ENCODE assay signal across 16 cellular contexts in genomic region chr5:124697482-124697881, GRCh38. TPM values are rescaled to one million over a fixed set of nuclear protein-coding genes. Genes with fewer than 3 reads are reported as not detected.
A peak's percentile ranks its signal among the peaks of the same experiment; 100 is the strongest.
DNase-seq lines count a peak whose midpoint lies in the region; ATAC-seq, FAIRE-seq and TF ChIP-seq lines count a peak whose summit lies in the region.
"Had no signal": no experiment of that assay in that cellular context is flagged by ENCODE, and none has a peak within 500 bp of the region (broad histone marks: within the 10 kb centered on the region; RNA-seq: fewer than 3 reads in every experiment).

No MANE protein-coding gene starts in this region.

- H2AFZ ChIP-seq in neuronal stem cell (ENCODE audit: low read length): no peak overlapping the region

- no peak overlapping the region for H3K4ac ChIP-seq in neuronal stem cell (ENCODE audit: low read length)

- H4K8ac ChIP-seq in neuronal stem cell (ENCODE audit: low read depth, low read length): no peak overlapping the region

- H3K4me3 ChIP-seq in ascending aorta (no peak overlapping the region), heart right ventricle (no peak overlapping the region), neuronal stem cell (ENCODE audit: low read length in 2 of 2) (no peak overlapping the region), upper lobe of right lung (no peak overlapping the region), kidney (ENCODE audit: low read length in 2 of 2) (no peak overlapping the region)
- H3K4me3 ChIP-seq: skin epidermis had no signal

- H3K14ac ChIP-seq in neuronal stem cell (ENCODE audit: low read length): no peak overlapping the region

- TF ChIP-seq CTCF in ascending aorta (IDR thresholded peaks at IDR 0.05): no peak
- no peak for TF ChIP-seq CTCF in heart right ventricle (IDR thresholded peaks at IDR 0.05)
- TF ChIP-seq CTCF in upper lobe of right lung (IDR thresholded peaks at IDR 0.05): no peak
- TF ChIP-seq CTCF in kidney (IDR thresholded peaks at IDR 0.05; ENCODE audit: borderline replicate concordance, extremely low read depth, insufficient read depth): no peak

- H3K4me1 ChIP-seq in ascending aorta (peaks cover 6 to 16% of the 10 kb centered on the region in 2 donors), heart right ventricle (peaks cover 9 to 59% (median 36%) of the 10 kb centered on the region in 9 donors), neuronal stem cell (ENCODE audit: control insufficient read depth in 2 of 2, insufficient read depth in 1 of 2, low read depth in 1 of 2, low read length in 2 of 2) (peaks cover 23 to 29% of the 10 kb centered on the region in 2 donors), upper lobe of right lung (peaks cover 28% of the 10 kb centered on the region), kidney (ENCODE audit: control insufficient read depth in 1 of 2, insufficient read depth in 1 of 2, low read depth in 1 of 2, low read length in 2 of 2) (peaks cover 10 to 30% of the 10 kb centered on the region in 2 donors)

- H3K9ac ChIP-seq in neuronal stem cell (ENCODE audit: low read depth, low read length, poor library complexity) (no peak overlapping the region), kidney (ENCODE audit: low read length in 2 of 2) (no peak overlapping the region)

- FAIRE-seq in kidney (lab: Jason Lieb, UNC): no peak

- H3K79me1 ChIP-seq in neuronal stem cell (ENCODE audit: low read depth, low read length): peaks cover 3% of the 10 kb centered on the region

- H2BK120ac ChIP-seq in neuronal stem cell (ENCODE audit: low read depth, low read length): no peak overlapping the region

- no peak overlapping the region for H3K23ac ChIP-seq in neuronal stem cell (ENCODE audit: low read depth, low read length, poor library complexity)

- no peak overlapping the region for H4K91ac ChIP-seq in neuronal stem cell (ENCODE audit: low read depth, low read length, poor library complexity)

- H2BK15ac ChIP-seq in neuronal stem cell (ENCODE audit: low read length): no peak overlapping the region

- intact Hi-C loops in ascending aorta (cut with DNase I) (loop anchor here (5.0 kb wide), 1 partner anchor 50 kb away; the partner anchor contains the start of gene ZNF608), heart right ventricle (cut with DNase I) (no loop called here), upper lobe of right lung (cut with DNase I) (no loop called here), kidney (cut with DNase I) (no loop called here)

- H3K18ac ChIP-seq in neuronal stem cell (ENCODE audit: low read length): no peak overlapping the region

- no peak overlapping the region for H2BK12ac ChIP-seq in neuronal stem cell (ENCODE audit: low read length)

- no peaks in the 10 kb centered on the region for H3K27me3 ChIP-seq in ascending aorta
- H3K27me3 ChIP-seq in heart right ventricle: no peaks in the 10 kb centered on the region
- H3K27me3 ChIP-seq in neuronal stem cell (ENCODE audit: control insufficient read depth in 3 of 3, insufficient read depth in 3 of 3, low read depth in 1 of 3, low read length in 3 of 3): no peaks in the 10 kb centered on the region
- H3K27me3 ChIP-seq in upper lobe of right lung: no peaks in the 10 kb centered on the region

- H3K4me2 ChIP-seq in neuronal stem cell (ENCODE audit: insufficient read depth, low read length, poor library complexity, severe bottlenecking): no peak overlapping the region

- 78 to 95% methylated on average over 1 of the region's 1 CpG for WGBS in heart right ventricle, 2 donors
- WGBS in neuronal stem cell (ENCODE audit: extremely low coverage in 2 of 2, insufficient read length in 2 of 2, insufficient replicate concordance in 1 of 2), 2 donors: no CpG with 5 or more reads among the region's 1 CpG

- H2BK5ac ChIP-seq in neuronal stem cell (ENCODE audit: low read length): no peak overlapping the region

- peak in 6 of 8 donors; percentile 22 to 79 (median 36) for ATAC-seq in heart right ventricle
- no peak for ATAC-seq in upper lobe of right lung
- no peak for ATAC-seq in GM21529 (IDR thresholded peaks at IDR 0.05; ENCODE audit: unreplicated experiment)
- ATAC-seq in HG03378 (IDR thresholded peaks at IDR 0.05; ENCODE audit: unreplicated experiment): no peak
- ATAC-seq: activated naive CD4-positive, alpha-beta T cell treated with anti-CD3 and anti-CD28 coated beads, Interleukin-2, amount 50 U/mL, for 72 hours; stimulated activated naive CD8-positive, alpha-beta T cell treated with anti-CD3 and anti-CD28 coated beads, Interleukin-15, amount 100 ng/mL, for 72 hours; T-helper 17 cell had no signal

- H3K27ac ChIP-seq in ascending aorta (peak overlapping the region; percentile 76 to 81), heart right ventricle (peak overlapping the region in 8 of 10 donors; percentile 4 to 85 (median 76)), neuronal stem cell (replicated peaks; ENCODE audit: low read length) (peak overlapping the region; percentile 78), upper lobe of right lung (peak overlapping the region; percentile 45), kidney (ENCODE audit: low read depth in 2 of 2, low read length in 2 of 2) (peak overlapping the region in 1 of 2 donors; percentile 29)

- H3K9me3 ChIP-seq in ascending aorta (no peaks in the 10 kb centered on the region), heart right ventricle (no peaks in the 10 kb centered on the region), neuronal stem cell (replicated peaks in 1 of 2; ENCODE audit: control insufficient read depth in 2 of 2, insufficient read depth in 1 of 2, low read depth in 1 of 2, low read length in 2 of 2) (peaks cover 2 to 4% of the 10 kb centered on the region in 2 donors), upper lobe of right lung (no peaks in the 10 kb centered on the region), kidney (ENCODE audit: control insufficient read depth in 1 of 2, low read length in 2 of 2) (no peaks in the 10 kb centered on the region)

- H3K36me3 ChIP-seq in ascending aorta (no peaks in the 10 kb centered on the region), heart right ventricle (peaks cover 0 to 14% (median 0%) of the 10 kb centered on the region in 9 donors), neuronal stem cell (replicated peaks in 1 of 2; ENCODE audit: control insufficient read depth in 2 of 2, insufficient read depth in 2 of 2, low read length in 2 of 2) (peaks cover 9 to 44% of the 10 kb centered on the region in 2 donors), upper lobe of right lung (no peaks in the 10 kb centered on the region), kidney (ENCODE audit: control insufficient read depth in 1 of 2, insufficient read depth in 2 of 2, low read length in 2 of 2) (no peaks in the 10 kb centered on the region)

- DNase-seq in ascending aorta (ENCODE audit: low spot score in 2 of 2) (no peak), heart right ventricle (no peak), neuronal stem cell (ENCODE audit: low spot score) (no peak), upper lobe of right lung (no peak), kidney (no peak)
- DNase-seq in activated CD4-positive, alpha-beta T cell treated with anti-CD3 and anti-CD28 coated beads, Interleukin-2, amount 50 U/mL, for 4 hours: no peak
- DNase-seq: activated CD4-positive, alpha-beta T cell treated with anti-CD3 and anti-CD28 coated beads for 1 hour; erythroblast; NCI-H1694 treated with DMSO at 0.1 percent for 48 hours; NCI-H524; stimulated activated naive CD8-positive, alpha-beta T cell treated with anti-CD3 and anti-CD28 coated beads, Interleukin-15, amount 100 ng/mL, for 72 hours; T-helper 17 cell had no signal

- no peak overlapping the region for H2AK5ac ChIP-seq in neuronal stem cell (ENCODE audit: low read depth, low read length)

RNA-seq across cellular contexts. Expression of gene ZNF608, which starts 49.0 kb away (rescaled TPM):
- total RNA-seq in ascending aorta (15.4 TPM), heart right ventricle (10 to 100 TPM in 9 of 10 donors, 1 to 10 TPM in 1; 9.8 to 22.9 (median 13.1) TPM), upper lobe of right lung (32.1 TPM), kidney (35.8 TPM)
- polyA plus RNA-seq in heart right ventricle (10 to 100 TPM in 1 of 2 donors, 1 to 10 TPM in 1; 3.3 to 17.2 TPM), kidney (ENCODE audit: insufficient read depth, low read depth, low replicate concordance) (5.9 TPM)
- 76.9 TPM for polyA plus RNA-seq in neuronal stem cell (2013, experiment 1 of 2)
- polyA plus RNA-seq in neuronal stem cell (2013, experiment 2 of 2): 78.0 TPM
- total RNA-seq: activated naive CD4-positive, alpha-beta T cell treated with anti-CD3 and anti-CD28 coated beads, Interleukin-2, amount 50 U/mL, for 72 hours had no signal

Comparison
In these comparisons a context has a peak if more than half of its experiments do, and no peak if none do; other contexts are left out.
1. ATAC-seq: peak in heart right ventricle (6 of 8); none in upper lobe of right lung (single experiment), GM21529 (single experiment) and HG03378 (single experiment).